ENCODE assay signal across 6 cellular contexts in the genomic region with DNA sequence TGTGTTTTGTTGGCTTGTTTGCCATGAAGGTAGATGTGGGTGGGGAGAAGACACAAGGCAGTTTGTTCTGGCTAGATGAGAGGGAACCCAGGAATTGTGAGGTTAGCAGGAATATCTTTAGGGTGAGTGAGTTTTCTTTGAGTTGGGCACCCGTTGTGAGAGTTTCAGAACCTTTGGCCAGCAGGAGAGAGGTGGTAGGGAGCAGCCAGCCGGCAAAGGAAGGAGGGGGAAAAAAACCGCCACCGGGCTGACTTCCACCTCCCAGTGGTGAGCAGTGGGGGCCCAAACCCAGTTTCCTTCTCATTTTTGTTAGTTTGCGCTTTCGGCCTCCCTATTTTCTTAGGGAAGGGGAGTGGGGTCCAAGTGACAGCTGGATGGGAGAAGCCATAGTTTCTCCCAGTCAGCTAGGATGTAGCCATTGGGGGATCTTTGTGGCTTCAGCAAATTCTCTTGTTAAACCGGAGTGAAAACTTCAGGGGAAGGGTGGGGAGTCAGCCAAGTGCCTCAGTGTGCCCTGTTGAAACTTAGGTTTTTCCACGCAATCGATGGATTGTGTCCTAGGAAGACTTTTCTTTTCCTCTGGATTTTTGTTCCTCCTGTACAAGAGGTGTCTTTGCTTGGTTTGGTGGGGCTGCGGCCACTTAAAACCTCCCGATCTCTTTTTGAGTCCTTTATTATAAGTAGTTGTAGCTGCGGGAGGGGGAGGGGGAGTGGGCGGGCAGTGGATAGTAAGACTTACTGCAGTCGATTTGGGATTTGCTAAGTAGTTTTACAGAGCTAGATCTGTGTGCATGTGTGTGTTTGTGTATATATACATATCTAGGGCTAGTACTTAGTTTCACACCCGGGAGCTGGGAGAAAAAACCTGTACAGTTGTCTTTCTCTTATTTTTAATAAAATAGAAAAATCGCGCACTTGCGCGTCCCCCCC. TPM values are rescaled to one million over a fixed set of nuclear protein-coding genes. Genes with fewer than 3 reads are reported as not detected.
DNase-seq lines count a peak whose midpoint lies in the region; ATAC-seq and TF ChIP-seq lines count a peak whose summit lies in the region.

No MANE protein-coding gene starts in this region.

- peak overlapping the region; percentile 34 for H3K9ac ChIP-seq in endocrine pancreas (ENCODE audit: control insufficient read depth, insufficient read depth, low read length)

- POLR2A ChIA-PET in AG04449 (lab: Yijun Ruan, JAX): interaction anchor here (0.6 to 1.8 kb wide), 3 partner anchors 24 to 108 kb away, joined by 4 read pairs; no protein-coding TSS in a partner anchor

- CTCF ChIA-PET in AG04449 (lab: Yijun Ruan, JAX): interaction anchor here (1.0 to 4.4 kb wide), 8 partner anchors 12 to 173 kb away, joined by 3 to 92 read pairs (median 12); no protein-coding TSS in a partner anchor

- peak; percentile 12 for ATAC-seq in sciatic nerve
- ATAC-seq in HG02763 (IDR thresholded peaks at IDR 0.05; ENCODE audit: unreplicated experiment): no peak

- no peaks in the 10 kb centered on the region for H3K36me3 ChIP-seq in endocrine pancreas (ENCODE audit: control insufficient read depth, insufficient read depth, low read length)

- peak; percentile 2 for TF ChIP-seq CTCF in AG04449 (IDR thresholded peaks at IDR 0.05; ENCODE audit: insufficient read depth, low read length, missing control alignments)

- no peaks in the 10 kb centered on the region for H3K9me3 ChIP-seq in endocrine pancreas (ENCODE audit: control insufficient read depth, low read length)

- no peak for DNase-seq in AG04449 (ENCODE audit: low read depth, low spot score)
- peak; percentile 19 for DNase-seq in LoVo (ENCODE audit: low spot score)
- DNase-seq in sciatic nerve (ENCODE audit: low spot score): no peak
- no peak for DNase-seq in germinal center (ENCODE audit: low spot score)

- H3K4me1 ChIP-seq in endocrine pancreas (ENCODE audit: control insufficient read depth, insufficient read depth, low read length): no peaks in the 10 kb centered on the region

- intact Hi-C loops in sciatic nerve (cut with DNase I): no loop called here

- H3K27me3 ChIP-seq in endocrine pancreas (ENCODE audit: control insufficient read depth, insufficient read depth, low read length): no peaks in the 10 kb centered on the region

- peak overlapping the region; percentile 76 for H3K4me3 ChIP-seq in AG04449 (ENCODE audit: low read depth, low read length)
- H3K4me3 ChIP-seq in endocrine pancreas (ENCODE audit: control insufficient read depth, insufficient read depth, low read length): peak overlapping the region; percentile 71

RNA-seq across cellular contexts. Expression of a gene that starts 1.1 kb away (rescaled TPM):
- total RNA-seq in sciatic nerve: 7.6 TPM

RNA-seq across cellular contexts. Expression of a gene that starts 16.5 kb away (rescaled TPM):
- total RNA-seq in sciatic nerve: not detected

RNA-seq across cellular contexts. Expression of a gene that starts 37.5 kb away (rescaled TPM):
- total RNA-seq in sciatic nerve: 17.3 TPM

RNA-seq across cellular contexts. Expression of a gene that starts 42.5 kb away (rescaled TPM):
- 315 TPM for total RNA-seq in sciatic nerve
